Comparison of ENCODE assay signal across 9 cellular contexts in genomic region chr2:317501-318424, GRCh38. TPM values are rescaled to one million over a fixed set of nuclear protein-coding genes. Genes with fewer than 3 reads are reported as not detected.
DNase-seq lines count a peak whose midpoint lies in the region; ATAC-seq and TF ChIP-seq lines count a peak whose summit lies in the region.
"Had no signal": no experiment of that assay in that cellular context is flagged by ENCODE, and none has a peak within 500 bp of the region (broad histone marks: within the 10 kb centered on the region; RNA-seq: fewer than 3 reads in every experiment).

No MANE protein-coding gene starts in this region.

- DNase-seq in HT1080 (ENCODE audit: low read depth) (peak; percentile 89), astrocyte of the hippocampus (ENCODE audit: low read depth, low spot score) (peak; percentile 36), neural crest cell (ENCODE audit: low read depth, low spot score) (peak; percentile 57), DMS 273 (lab: John Stamatoyannopoulos, UW; ENCODE audit: unreplicated experiment) (no peak), Right ventricle myocardium superior (no peak), tibial artery (no peak)
- DNase-seq: right lobe of liver had no signal

- intact Hi-C loops in Right ventricle myocardium superior (cut with DNase I), result no loop called here
- intact Hi-C loops in tibial artery (cut with DNase I; ENCODE audit: low total_unique reads), result no loop called here

- H3K4me1 ChIP-seq in tibial artery, result no peaks in the 10 kb centered on the region
- H3K4me1 ChIP-seq: right lobe of liver had no signal

- H3K4me1 Mint-ChIP-seq in neural crest cell, result peaks cover 71% of the 10 kb centered on the region

- H3K27me3 ChIP-seq in tibial artery, result peaks cover 0 to 6% of the 10 kb centered on the region in 2 donors
- H3K27me3 ChIP-seq: right lobe of liver had no signal

- H3K4me3 ChIP-seq in tibial artery, result no peak overlapping the region
- H3K4me3 ChIP-seq: right lobe of liver had no signal

- H3K27ac Mint-ChIP-seq in neural crest cell (ENCODE audit: unreplicated experiment), result peak overlapping the region; percentile 91

- TF ChIP-seq CTCF in neural crest cell (conservative IDR thresholded peaks at IDR 0.05), result no peak
- no peak for TF ChIP-seq CTCF in tibial artery (IDR thresholded peaks at IDR 0.05)

- H3K27ac ChIP-seq in tibial artery, result no peak overlapping the region
- H3K27ac ChIP-seq: right lobe of liver had no signal

- H3K36me3 ChIP-seq in tibial artery, result no peaks in the 10 kb centered on the region
- H3K36me3 ChIP-seq: right lobe of liver had no signal

- ATAC-seq in GM18511 (IDR thresholded peaks at IDR 0.05; ENCODE audit: unreplicated experiment) (peak; percentile 73), Right ventricle myocardium superior (ENCODE audit: poor library complexity) (no peak), GM19397 (IDR thresholded peaks at IDR 0.05; ENCODE audit: unreplicated experiment) (no peak)

- no peaks in the 10 kb centered on the region for H3K9me3 ChIP-seq in tibial artery
- H3K9me3 ChIP-seq: right lobe of liver had no signal

- H3K36me3 Mint-ChIP-seq in neural crest cell (ENCODE audit: low read depth), result peaks cover 4% of the 10 kb centered on the region

- no peaks in the 10 kb centered on the region for H3K9me3 Mint-ChIP-seq in neural crest cell

- H3K4me3 Mint-ChIP-seq in neural crest cell, result peak overlapping the region; percentile 75

- no peaks in the 10 kb centered on the region for H3K27me3 Mint-ChIP-seq in neural crest cell (ENCODE audit: low read depth)

RNA-seq across cellular contexts. Expression of gene ALKAL2, which starts 29.9 kb away (rescaled TPM):
- total RNA-seq in HT1080 (2014; rRNA removed; shearing (Covaris generic)), result not detected in 2 replicates
- not detected in 2 replicates for polyA plus RNA-seq in HT1080 (2015; cell fraction: cytosol; rRNA removed)
- polyA plus RNA-seq in HT1080 (2015; cell fraction: nucleus; rRNA removed), result not detected in 2 replicates
- total RNA-seq in neural crest cell (0.63 and 0.82 TPM in 2 replicates), Right ventricle myocardium superior (not detected)

RNA-seq across cellular contexts. Expression of gene ACP1, which starts 53.0 kb away (rescaled TPM):
- 114 and 122 TPM in 2 replicates for total RNA-seq in HT1080 (2014; rRNA removed; shearing (Covaris generic))
- polyA plus RNA-seq in HT1080 (2015; cell fraction: cytosol; rRNA removed), result 107 and 112 TPM in 2 replicates
- polyA plus RNA-seq in HT1080 (2015; cell fraction: nucleus; rRNA removed), result 83.8 and 87.9 TPM in 2 replicates
- total RNA-seq in neural crest cell, result 133 and 144 TPM in 2 replicates
- 68.1 TPM for total RNA-seq in Right ventricle myocardium superior

RNA-seq across cellular contexts. Expression of gene SH3YL1, which starts 53.9 kb away (rescaled TPM):
- total RNA-seq in HT1080 (2014; rRNA removed; shearing (Covaris generic)), result 2.6 and 3.9 TPM in 2 replicates
- 9.6 and 13.4 TPM in 2 replicates for polyA plus RNA-seq in HT1080 (2015; cell fraction: cytosol; rRNA removed)
- polyA plus RNA-seq in HT1080 (2015; cell fraction: nucleus; rRNA removed), result 29.8 and 32.2 TPM in 2 replicates
- total RNA-seq in neural crest cell, result 30.8 and 31.8 TPM in 2 replicates
- total RNA-seq in Right ventricle myocardium superior, result 7.4 TPM

Comparison
In these comparisons a context has a peak if more than half of its experiments do, and no peak if none do; other contexts are left out.
1. DNase-seq: peak in HT1080 (single experiment), astrocyte of the hippocampus (single experiment) and neural crest cell (single experiment); none in DMS 273 (single experiment), Right ventricle myocardium superior (single experiment) and tibial artery (0 of 2).